Comparison of ENCODE assay signal across 22 cellular contexts in the genomic region with DNA sequence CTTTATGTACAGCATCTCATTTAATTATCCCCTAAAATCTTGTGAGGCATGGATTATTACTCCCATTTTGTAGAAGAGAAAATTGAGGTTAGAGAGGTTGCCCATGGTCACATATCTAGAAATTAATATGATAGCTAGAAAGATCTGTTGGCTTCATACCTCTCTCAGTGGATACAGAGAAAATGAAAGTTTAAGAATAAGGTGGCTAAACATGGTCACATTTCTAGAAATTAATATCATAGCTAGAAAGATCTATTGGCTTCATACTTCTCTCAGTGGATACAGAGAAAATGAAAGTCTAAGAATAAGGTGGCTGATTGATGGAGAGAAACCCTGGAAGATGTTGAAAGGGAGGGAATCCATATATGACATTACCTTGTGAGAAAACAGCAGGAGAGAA.
"Had no signal": no experiment of that assay in that cellular context is flagged by ENCODE, and none has a peak within 500 bp of the region (broad histone marks: within the 10 kb centered on the region; RNA-seq: fewer than 3 reads in every experiment).

No MANE protein-coding gene starts in this region.

- H3K27ac ChIP-seq: foreskin keratinocyte, left ventricle myocardium inferior, spleen, thyroid gland, upper lobe of right lung had no signal

- H3K27ac Mint-ChIP-seq: activated T-cell treated with anti-CD3 and anti-CD28 coated beads, Interleukin-2, amount 50 U/mL, for 24 hours; activated T-helper 17 cell treated with anti-CD3 and anti-CD28 coated beads, Interleukin-2, amount 50 U/mL, for 72 hours; brain; dendritic cell treated with granulocyte-macrophage colony-stimulating factor and Interleukin-4, amounts not matched to agents 40 ng/mL and 50 ng/mL, for 4 days; mesothelial cell of epicardium; natural killer cell; progenitor cell of endocrine pancreas had no signal

- H3K27me3 Mint-ChIP-seq: activated T-helper 17 cell treated with anti-CD3 and anti-CD28 coated beads, Interleukin-2, amount 50 U/mL, for 72 hours; brain; dendritic cell treated with granulocyte-macrophage colony-stimulating factor and Interleukin-4, amounts not matched to agents 40 ng/mL and 50 ng/mL, for 4 days had no signal

- H3K4me3 ChIP-seq: left ventricle myocardium inferior, spleen, thyroid gland, upper lobe of right lung had no signal

- H3K4me3 Mint-ChIP-seq: activated T-cell treated with anti-CD3 and anti-CD28 coated beads, Interleukin-2, amount 50 U/mL, for 24 hours; activated T-helper 17 cell treated with anti-CD3 and anti-CD28 coated beads, Interleukin-2, amount 50 U/mL, for 72 hours; brain; dendritic cell treated with granulocyte-macrophage colony-stimulating factor and Interleukin-4, amounts not matched to agents 40 ng/mL and 50 ng/mL, for 4 days; mesothelial cell of epicardium; natural killer cell had no signal

- H3K27me3 ChIP-seq: foreskin keratinocyte, spleen, thyroid gland, upper lobe of right lung had no signal

- H3K36me3 ChIP-seq: left ventricle myocardium inferior, spleen, thyroid gland, upper lobe of right lung had no signal

- H3K4me1 ChIP-seq: left ventricle myocardium inferior, spleen, thyroid gland, upper lobe of right lung had no signal

- H3K9me3 Mint-ChIP-seq: activated naive CD4-positive, alpha-beta T cell treated with anti-CD3 and anti-CD28 coated beads, Interleukin-2, amount 50 U/mL, for 72 hours; activated T-cell treated with anti-CD3 and anti-CD28 coated beads, Interleukin-2, amount 50 U/mL, for 24 hours; activated T-helper 17 cell treated with anti-CD3 and anti-CD28 coated beads, Interleukin-2, amount 50 U/mL, for 72 hours; brain; dendritic cell treated with granulocyte-macrophage colony-stimulating factor and Interleukin-4, amounts not matched to agents 40 ng/mL and 50 ng/mL, for 4 days; natural killer cell had no signal

- DNase-seq: activated T-cell treated with anti-CD3 and anti-CD28 coated beads, Interleukin-2, amount 50 U/mL, for 24 hours; aorta; effector CD4-positive, alpha-beta T cell; erythroblast; foreskin keratinocyte; kidney glomerular epithelial cell; left ventricle myocardium inferior; natural killer cell; retina; spleen; stimulated activated CD4-positive, alpha-beta T cell treated with anti-CD3 and anti-CD28 coated beads, Interleukin-4, amount 100 ng/mL, for 24 hours; stimulated activated naive CD4-positive, alpha-beta T cell treated with Interleukin-2 at 50 U/mL for 16 hours; substantia nigra; T-helper 9 cell; thyroid gland; upper lobe of right lung had no signal

- ATAC-seq: activated naive CD4-positive, alpha-beta T cell treated with anti-CD3 and anti-CD28 coated beads, Interleukin-2, amount 50 U/mL, for 72 hours; activated T-helper 17 cell treated with anti-CD3 and anti-CD28 coated beads, Interleukin-2, amount 50 U/mL, for 72 hours; natural killer cell; upper lobe of right lung had no signal

- H3K4me1 Mint-ChIP-seq: brain, natural killer cell had no signal

- H3K9me3 ChIP-seq: left ventricle myocardium inferior, spleen, thyroid gland, upper lobe of right lung had no signal
